In the genomic region with DNA sequence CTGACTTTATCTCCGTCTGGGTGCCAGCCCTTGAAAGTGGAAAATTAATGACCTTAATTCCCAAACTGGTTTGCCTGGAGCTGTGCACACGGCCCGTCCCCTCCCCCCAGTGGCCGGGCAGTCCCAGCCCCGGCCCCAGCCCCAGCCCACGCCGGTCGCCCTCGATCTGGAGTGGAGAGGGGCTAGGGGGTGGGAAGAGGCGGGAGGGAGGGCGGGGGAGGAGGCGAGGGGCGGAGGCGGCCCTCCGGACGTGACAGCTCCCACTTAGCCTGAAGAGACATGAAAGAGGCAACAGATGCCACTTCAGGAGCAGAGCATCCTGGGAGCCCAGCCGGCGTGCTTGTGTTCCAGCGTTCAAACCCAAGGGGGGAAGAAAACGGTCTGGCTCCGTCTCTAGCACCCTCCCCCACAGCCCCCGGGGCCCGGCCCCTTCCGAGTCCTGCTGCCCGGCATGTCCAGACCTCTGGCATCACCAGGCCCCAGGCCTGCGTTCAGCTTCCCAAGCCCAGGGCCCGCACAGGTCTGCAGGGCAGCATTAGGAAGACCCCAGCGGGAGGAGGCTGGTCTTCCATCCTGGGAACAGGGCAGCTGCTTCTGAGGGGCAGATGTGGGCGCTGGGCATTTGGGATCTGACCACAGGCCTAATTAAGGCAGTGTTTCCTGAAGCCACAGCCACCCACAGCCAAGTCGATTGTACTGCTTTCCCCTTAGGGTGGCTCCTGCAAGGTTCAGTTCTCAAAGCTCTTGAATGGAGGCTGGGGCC, we compare ENCODE assay signal across 11 cellular contexts. TPM values are rescaled to one million over a fixed set of nuclear protein-coding genes. Genes with fewer than 3 reads are reported as not detected.
DNase-seq lines count a peak whose midpoint lies in the region; TF ChIP-seq lines count a peak whose summit lies in the region.
"Had no signal": no experiment of that assay in that cellular context is flagged by ENCODE, and none has a peak within 500 bp of the region (broad histone marks: within the 10 kb centered on the region; RNA-seq: fewer than 3 reads in every experiment).

No MANE protein-coding gene starts in this region.

- H3K9me3 ChIP-seq in NT2/D1 (ENCODE audit: insufficient read depth, low read length) = no peaks in the 10 kb centered on the region
- no peaks in the 10 kb centered on the region for H3K9me3 ChIP-seq in hepatocyte (ENCODE audit: low read depth)
- no peaks in the 10 kb centered on the region for H3K9me3 ChIP-seq in spleen

- no peaks in the 10 kb centered on the region for H3K9me2 ChIP-seq in hepatocyte (replicated peaks; ENCODE audit: insufficient read depth)

- no peaks in the 10 kb centered on the region for H4K20me1 ChIP-seq in hepatocyte (ENCODE audit: insufficient read depth, poor library complexity, severe bottlenecking)

- no peaks in the 10 kb centered on the region for H3K79me2 ChIP-seq in hepatocyte

- no peak overlapping the region for H3K27ac ChIP-seq in hepatocyte
- H3K27ac ChIP-seq in spleen = peak overlapping the region; percentile 27 to 63 (median 47)
- H3K27ac ChIP-seq: 22Rv1 had no signal

- peak overlapping the region; percentile 42 for H3K9ac ChIP-seq in NT2/D1 (ENCODE audit: insufficient read length, low read depth)

- H3K4me1 ChIP-seq in NT2/D1 (ENCODE audit: insufficient read depth, insufficient read length) = no peaks in the 10 kb centered on the region
- H3K4me1 ChIP-seq in hepatocyte (ENCODE audit: insufficient read depth) = peaks cover 11% of the 10 kb centered on the region
- peaks cover 0 to 15% (median 9%) of the 10 kb centered on the region in 6 donors for H3K4me1 ChIP-seq in spleen

- peak overlapping the region; percentile 88 for H3K4me2 ChIP-seq in hepatocyte

- intact Hi-C loops in spleen (cut with DNase I; ENCODE audit: low total_unique reads) = no loop called here
- intact Hi-C loops in posterior cingulate gyrus (cut with DNase I) = no loop called here

- peak; percentile 58 for DNase-seq in NCI-H1092 treated with DMSO at 0.1 percent for 48 hours (lab: John Stamatoyannopoulos, UW)
- no peak for DNase-seq in NCI-H1092 (lab: John Stamatoyannopoulos, UW)
- no peak for DNase-seq in NT2/D1 (ENCODE audit: low read depth, low spot score)
- DNase-seq in hepatocyte (ENCODE audit: low spot score) = peak; percentile 36
- peak; percentile 76 for DNase-seq in spleen
- no peak for DNase-seq in dermis blood vessel endothelial cell
- DNase-seq in EL = no peak
- no peak for DNase-seq in posterior cingulate gyrus
- DNase-seq: cerebellar nuclear complex had no signal

- TF ChIP-seq CTCF in hepatocyte (IDR thresholded peaks at IDR 0.05; ENCODE audit: poor library complexity) (no peak), spleen (IDR thresholded peaks at IDR 0.05 in 8 of 11, conservative IDR thresholded peaks at IDR 0.05 in 3 of 11) (no peak)

- H3K4me3 ChIP-seq in NT2/D1 (ENCODE audit: insufficient read length, low read depth) = peak overlapping the region; percentile 32
- H3K4me3 ChIP-seq in hepatocyte = no peak overlapping the region
- peak overlapping the region in 4 of 8 donors; percentile 12 to 56 (median 27) for H3K4me3 ChIP-seq in spleen

- H3K36me3 ChIP-seq in NT2/D1 (ENCODE audit: insufficient read depth, insufficient read length, low read length) = no peaks in the 10 kb centered on the region
- H3K36me3 ChIP-seq in hepatocyte (replicated peaks; ENCODE audit: insufficient read depth, low read depth) = no peaks in the 10 kb centered on the region
- H3K36me3 ChIP-seq in spleen = no peaks in the 10 kb centered on the region

- TF ChIP-seq POLR2A in spleen (IDR thresholded peaks at IDR 0.05) = no peak

- WGBS in hepatocyte (ENCODE audit: low lambda C conversion rate, missing lambda C conversion rate) = 30% methylated on average over 10 of the region's 30 CpGs
- WGBS in spleen, 5 donors = 11 to 16% (median 14%) methylated on average over 11 to 30 of the region's 30 CpGs

- H2AFZ ChIP-seq in hepatocyte = peak overlapping the region; percentile 78

- H3K27me3 ChIP-seq in NT2/D1 (ENCODE audit: insufficient read depth, insufficient read length) (peaks cover 48% of the 10 kb centered on the region), hepatocyte (peaks cover 7% of the 10 kb centered on the region), spleen (replicated peaks in 1 of 7) (peaks cover 0 to 32% (median 0%) of the 10 kb centered on the region in 7 donors)

RNA-seq across cellular contexts. Expression of a gene that starts 20.0 kb away (rescaled TPM):
- 0.68 TPM in 1 of 2 replicates, not detected in the other for total RNA-seq in hepatocyte
- 0.24 and 0.33 TPM in 2 replicates for polyA plus RNA-seq in hepatocyte
- total RNA-seq in spleen = 1 to 10 TPM in 2 of 7 donors, under 1 TPM in 1, not detected in 4; 0.57 to 1.0 (median 1.0) TPM
- polyA plus RNA-seq in spleen = under 1 TPM in 2 of 3 donors, not detected in 1; 0.17 to 0.20 TPM
- total RNA-seq in dermis blood vessel endothelial cell = not detected in 2 replicates
- total RNA-seq: M059J had no signal

Comparison
In these comparisons a context has a peak if more than half of its experiments do, and no peak if none do; other contexts are left out.
1. DNase-seq: peak in NCI-H1092 treated with DMSO at 0.1 percent for 48 hours (single experiment), hepatocyte (single experiment) and spleen (single experiment); none in NCI-H1092 (single experiment), NT2/D1 (single experiment), dermis blood vessel endothelial cell (single experiment), EL (single experiment) and posterior cingulate gyrus (0 of 10).